ENCODE assay signal across 10 cellular contexts in the genomic region with DNA sequence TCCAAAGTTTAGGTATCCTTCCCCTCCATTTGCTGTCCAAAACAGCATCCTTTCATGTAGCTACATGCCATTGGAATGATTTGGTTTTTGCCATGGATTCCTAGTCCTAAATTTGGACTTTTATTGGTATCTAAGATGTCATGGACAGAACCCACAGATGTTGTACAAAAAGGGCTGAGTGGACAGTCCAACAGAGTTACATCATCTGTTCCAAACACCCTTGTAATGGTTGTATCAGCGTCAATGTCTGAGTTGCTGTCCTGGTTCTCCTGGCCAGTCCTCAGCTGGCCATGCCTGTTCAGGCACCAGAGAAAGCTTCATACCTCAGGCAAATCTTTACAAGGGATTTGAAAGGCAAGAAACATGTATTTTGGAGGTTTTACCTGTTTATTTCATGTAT.
"Had no signal": no experiment of that assay in that cellular context is flagged by ENCODE, and none has a peak within 500 bp of the region (broad histone marks: within the 10 kb centered on the region; RNA-seq: fewer than 3 reads in every experiment).

No MANE protein-coding gene starts in this region.

- DNase-seq: activated B cell treated with CpG ODN at 0.5 μM for 24 hours; activated CD4-positive, alpha-beta T cell treated with anti-CD3 and anti-CD28 coated beads, Interleukin-2, amount 10 ng/mL, durations not matched to agents 7 days and 5 days; activated naive CD4-positive, alpha-beta T cell treated with anti-CD3 and anti-CD28 coated beads, Interleukin-2, amount 50 U/mL, for 16 hours; cerebellar nuclear complex; erythroblast; foreskin melanocyte; mesendoderm; T-helper 17 cell had no signal

- H3K27ac ChIP-seq: skin epidermis had no signal

- H3K4me3 ChIP-seq: skin epidermis had no signal

- ATAC-seq: left lobe of liver, T-helper 17 cell had no signal
